ENCODE assay signal across 14 cellular contexts in the genomic region with DNA sequence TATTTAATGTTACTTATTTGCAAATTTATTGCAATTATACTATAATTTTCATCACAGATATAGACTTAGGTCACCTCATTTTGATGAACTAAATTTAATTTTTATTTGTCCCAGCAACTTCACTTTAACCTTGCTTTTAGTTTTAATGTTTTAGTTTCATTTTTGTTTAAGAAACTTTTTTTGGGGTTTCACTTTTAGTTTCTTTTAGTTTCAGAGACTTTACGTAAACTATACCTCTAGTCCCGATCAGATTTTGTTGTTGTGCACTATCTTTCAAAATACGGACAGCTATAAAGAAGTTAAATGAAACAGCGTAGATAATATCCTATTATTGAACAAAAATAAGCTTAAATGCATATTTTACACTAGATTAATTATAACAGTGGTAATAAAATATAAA.
DNase-seq lines count a peak whose midpoint lies in the region; ATAC-seq and TF ChIP-seq lines count a peak whose summit lies in the region.
"Had no signal": no experiment of that assay in that cellular context is flagged by ENCODE, and none has a peak within 500 bp of the region (broad histone marks: within the 10 kb centered on the region; RNA-seq: fewer than 3 reads in every experiment).

No MANE protein-coding gene starts in this region.

- H3K27me3 Mint-ChIP-seq in naive thymus-derived CD8-positive, alpha-beta T cell: no peaks in the 10 kb centered on the region
- H3K27me3 Mint-ChIP-seq: activated CD4-positive, alpha-beta T cell treated with anti-CD3 and anti-CD28 coated beads, Interleukin-2, amount 10 ng/mL, durations not matched to agents 24 days and 14 days; CD4-positive, CD25-positive, alpha-beta regulatory T cell; dendritic cell treated with granulocyte-macrophage colony-stimulating factor and Interleukin-4, amounts not matched to agents 40 ng/mL and 50 ng/mL, for 4 days had no signal

- H3K36me3 Mint-ChIP-seq in naive thymus-derived CD8-positive, alpha-beta T cell: no peaks in the 10 kb centered on the region
- H3K36me3 Mint-ChIP-seq: activated naive CD4-positive, alpha-beta T cell treated with anti-CD3 and anti-CD28 coated beads, Interleukin-2, amount 50 U/mL, for 72 hours; CD4-positive, CD25-positive, alpha-beta regulatory T cell had no signal

- peaks cover 0 to 22% (median 2%) of the 10 kb centered on the region in 9 donors for H3K9me3 Mint-ChIP-seq in naive thymus-derived CD8-positive, alpha-beta T cell
- H3K9me3 Mint-ChIP-seq: activated CD4-positive, alpha-beta T cell treated with anti-CD3 and anti-CD28 coated beads, Interleukin-2, amount 10 ng/mL, durations not matched to agents 24 days and 14 days; dendritic cell treated with granulocyte-macrophage colony-stimulating factor and Interleukin-4, amounts not matched to agents 40 ng/mL and 50 ng/mL, for 4 days had no signal

- POLR2A ChIA-PET in naive thymus-derived CD8-positive, alpha-beta T cell (lab: Charles Lee): no interaction called here

- ATAC-seq in GM18508 (IDR thresholded peaks at IDR 0.05; ENCODE audit: insufficient read depth, unreplicated experiment) (peak; percentile 63), GM21367 (IDR thresholded peaks at IDR 0.05; ENCODE audit: unreplicated experiment) (peak; percentile 85), HG03135 (IDR thresholded peaks at IDR 0.05; ENCODE audit: unreplicated experiment) (peak; percentile 55), SK-N-SH treated with all-trans-retinoic acid at 6 μM for 48 hours (no peak)
- ATAC-seq in naive thymus-derived CD8-positive, alpha-beta T cell: no peak
- ATAC-seq: activated naive CD4-positive, alpha-beta T cell treated with anti-CD3 and anti-CD28 coated beads, Interleukin-2, amount 50 U/mL, for 72 hours had no signal

- H3K4me3 Mint-ChIP-seq in naive thymus-derived CD8-positive, alpha-beta T cell: peak overlapping the region in 1 of 10 donors; percentile 50
- H3K4me3 Mint-ChIP-seq: activated CD4-positive, alpha-beta T cell treated with anti-CD3 and anti-CD28 coated beads, Interleukin-2, amount 10 ng/mL, durations not matched to agents 24 days and 14 days; CD4-positive, CD25-positive, alpha-beta regulatory T cell; dendritic cell treated with granulocyte-macrophage colony-stimulating factor and Interleukin-4, amounts not matched to agents 40 ng/mL and 50 ng/mL, for 4 days had no signal

- DNase-seq in naive thymus-derived CD8-positive, alpha-beta T cell: no peak
- no peak for DNase-seq in DMS79 treated with DMSO at 0.1 percent for 48 hours (lab: John Stamatoyannopoulos, UW)
- DNase-seq in stimulated activated CD4-positive, alpha-beta T cell treated with anti-CD3 and anti-CD28 coated beads, Interleukin-12 subunit alpha, Interleukin-12 subunit beta, amount 100 ng/mL, for 4 hours: no peak
- DNase-seq in mesenteric fat pad (ENCODE audit: low spot score): no peak
- DNase-seq: activated CD4-positive, alpha-beta T cell treated with anti-CD3 and anti-CD28 coated beads, Interleukin-2, amount 10 ng/mL, durations not matched to agents 24 days and 14 days; NCI-H526; ovary had no signal

- no peaks in the 10 kb centered on the region for H3K4me1 Mint-ChIP-seq in naive thymus-derived CD8-positive, alpha-beta T cell
- H3K4me1 Mint-ChIP-seq: CD4-positive, CD25-positive, alpha-beta regulatory T cell had no signal

- H3K27ac Mint-ChIP-seq in naive thymus-derived CD8-positive, alpha-beta T cell: no peak overlapping the region
- H3K27ac Mint-ChIP-seq: activated CD4-positive, alpha-beta T cell treated with anti-CD3 and anti-CD28 coated beads, Interleukin-2, amount 10 ng/mL, durations not matched to agents 24 days and 14 days; activated naive CD4-positive, alpha-beta T cell treated with anti-CD3 and anti-CD28 coated beads, Interleukin-2, amount 50 U/mL, for 72 hours; CD4-positive, CD25-positive, alpha-beta regulatory T cell; dendritic cell treated with granulocyte-macrophage colony-stimulating factor and Interleukin-4, amounts not matched to agents 40 ng/mL and 50 ng/mL, for 4 days had no signal

TF ChIP-seq in SK-N-SH treated with all-trans-retinoic acid at 6 μM for 48 hours, 23 proteins besides CTCF, POLR2A, EP300 and RAD21:
- TF ChIP-seq ISL1 (CRISPR knock-in tag; IDR thresholded peaks at IDR 0.05): 0 out of 2 replicates have a peak, but pooled peaks have one; percentile 5
- no peak for TF ChIP-seq CSDC2 (CRISPR knock-in tag; IDR thresholded peaks at IDR 0.05)
- no peak for TF ChIP-seq ZNF565 (CRISPR knock-in tag; conservative IDR thresholded peaks at IDR 0.05; ENCODE audit: low read depth)
TF ChIP-seq in SK-N-SH treated with all-trans-retinoic acid at 6 μM for 48 hours: peak in this region for 1.

Comparison
In these comparisons a context has a peak if more than half of its experiments do, and no peak if none do; other contexts are left out.
1. ATAC-seq: peak in GM18508 (single experiment), GM21367 (single experiment) and HG03135 (single experiment); none in SK-N-SH treated with all-trans-retinoic acid at 6 μM for 48 hours (single experiment) and naive thymus-derived CD8-positive, alpha-beta T cell (0 of 2).